ENCODE assay signal across 25 cellular contexts in the genomic region with DNA sequence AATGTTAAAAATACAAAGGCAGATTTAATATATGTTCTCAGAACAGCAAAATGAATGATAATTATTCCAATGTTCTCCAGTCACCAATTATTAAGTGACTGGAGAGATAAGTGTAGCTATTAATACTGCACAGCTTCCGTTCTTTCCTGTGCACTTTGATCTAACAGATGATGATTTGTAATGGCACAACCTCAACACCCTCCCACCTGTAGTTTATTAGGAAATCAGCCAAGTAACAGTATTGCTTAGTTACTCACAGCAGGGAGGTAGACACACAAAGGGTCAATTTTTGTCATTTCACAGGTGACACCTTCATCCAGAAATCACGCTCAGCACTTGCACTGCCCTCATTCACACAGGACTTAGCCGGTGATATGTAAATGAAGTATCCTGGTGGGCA.
DNase-seq lines count a peak whose midpoint lies in the region; ATAC-seq and TF ChIP-seq lines count a peak whose summit lies in the region.
"Had no signal": no experiment of that assay in that cellular context is flagged by ENCODE, and none has a peak within 500 bp of the region (broad histone marks: within the 10 kb centered on the region; RNA-seq: fewer than 3 reads in every experiment).

No MANE protein-coding gene starts in this region.

- H3K23ac ChIP-seq in mesendoderm (ENCODE audit: low read length): no peak overlapping the region

- no peak overlapping the region for H2BK15ac ChIP-seq in mesendoderm (replicated peaks; ENCODE audit: low read depth)

- TF ChIP-seq CTCF in neural progenitor cell (IDR thresholded peaks at IDR 0.05): no peak

- no peaks in the 10 kb centered on the region for H3K36me3 Mint-ChIP-seq in neural progenitor cell
- H3K36me3 Mint-ChIP-seq: IgD-negative memory B cell had no signal

- DNase-seq in NCI-H1417 treated with DMSO at 0.1 percent for 48 hours (lab: John Stamatoyannopoulos, UW) (peak; percentile 99), NCI-H774 (lab: John Stamatoyannopoulos, UW) (peak; percentile 35), mesendoderm (peak; percentile 23), neural progenitor cell (ENCODE audit: low spot score) (no peak), retina (no peak)
- DNase-seq: CD4-positive, alpha-beta T cell; DMS53; GOT3; HCEC 1CT; Karpas-422; NCI-H1092; NCI-H1694 treated with DMSO at 0.1 percent for 48 hours; NCI-H2107; NCI-H446 treated with DMSO at 0.1 percent for 48 hours; NCI-H526; NK-92 treated with Interleukin-12 subunit alpha and Interleukin-12 subunit beta, amount 100 ng/mL, for 24 hours; PC-9; SJCRH30 had no signal

- no peaks in the 10 kb centered on the region for H3K4me1 ChIP-seq in mesendoderm (ENCODE audit: control insufficient read depth, low read depth, low read length)
- H3K4me1 ChIP-seq in neural progenitor cell: no peaks in the 10 kb centered on the region
- H3K4me1 ChIP-seq: SJCRH30 had no signal

- TF ChIP-seq RAD21 in Ishikawa (IDR thresholded peaks at IDR 0.05; ENCODE audit: low read depth): no peak

- peak; percentile 38; the same call in 1 of the 2 replicates for TF ChIP-seq EP300 in Ishikawa (IDR thresholded peaks at IDR 0.05; ENCODE audit: borderline replicate concordance)

- H3F3A ChIP-seq in neural progenitor cell (ENCODE audit: low read depth): no peaks in the 10 kb centered on the region

- H2AFZ ChIP-seq in neural progenitor cell (replicated peaks): no peak overlapping the region
- H2AFZ ChIP-seq: PC-9 had no signal

- WGBS in mesendoderm (ENCODE audit: extremely low coverage, insufficient coverage, low lambda C conversion rate): no CpG with 5 or more reads among the region's 3 CpGs

- no peak overlapping the region for H3K9ac ChIP-seq in mesendoderm (ENCODE audit: low read length)
- H3K9ac ChIP-seq in neural progenitor cell: no peak overlapping the region
- H3K9ac ChIP-seq: BLaER1 had no signal

- H4K5ac ChIP-seq in mesendoderm (ENCODE audit: low read length): no peak overlapping the region

- H3K27ac ChIP-seq in mesendoderm (ENCODE audit: low read depth, low read length) (no peak overlapping the region), neural progenitor cell (no peak overlapping the region)
- H3K27ac ChIP-seq: BLaER1, HL-60, PC-9, SJCRH30 had no signal

- no peaks in the 10 kb centered on the region for H3K79me1 ChIP-seq in mesendoderm (ENCODE audit: low read length)

- no peak overlapping the region for H3K27ac Mint-ChIP-seq in neural progenitor cell
- H3K27ac Mint-ChIP-seq: CD4-positive, alpha-beta T cell; IgD-negative memory B cell had no signal

- H3K27me3 ChIP-seq in mesendoderm (ENCODE audit: insufficient read depth, low read length, poor library complexity): no peaks in the 10 kb centered on the region
- no peaks in the 10 kb centered on the region for H3K27me3 ChIP-seq in neural progenitor cell
- H3K27me3 ChIP-seq: BLaER1, SJCRH30 had no signal

- H3K9me3 Mint-ChIP-seq in neural progenitor cell: no peaks in the 10 kb centered on the region

- no peak overlapping the region for H3K4me2 ChIP-seq in mesendoderm (ENCODE audit: low read length)
- no peak overlapping the region for H3K4me2 ChIP-seq in neural progenitor cell
- H3K4me2 ChIP-seq: BLaER1, PC-9 had no signal

- H3K27me3 Mint-ChIP-seq in neural progenitor cell (ENCODE audit: insufficient read depth, low read depth): no peaks in the 10 kb centered on the region
- H3K27me3 Mint-ChIP-seq: CD4-positive, alpha-beta T cell; IgD-negative memory B cell had no signal

- peaks cover 14% of the 10 kb centered on the region for H3K4me1 Mint-ChIP-seq in neural progenitor cell
- H3K4me1 Mint-ChIP-seq: IgD-negative memory B cell had no signal

- H3K56ac ChIP-seq in mesendoderm (ENCODE audit: low read length): no peak overlapping the region

- no peak overlapping the region for H2AK5ac ChIP-seq in mesendoderm (ENCODE audit: low read length)

- H3K9me3 ChIP-seq in neural progenitor cell (ENCODE audit: low read depth): no peaks in the 10 kb centered on the region
- H3K9me3 ChIP-seq: BLaER1, SJCRH30 had no signal

- H2BK5ac ChIP-seq in mesendoderm (ENCODE audit: low read length): no peak overlapping the region

- H3K4me3 ChIP-seq in mesendoderm (ENCODE audit: low read length): no peak overlapping the region
- no peak overlapping the region for H3K4me3 ChIP-seq in neural progenitor cell
- H3K4me3 ChIP-seq: BLaER1, PC-9, SJCRH30 had no signal

- no peak overlapping the region for H3K4me3 Mint-ChIP-seq in neural progenitor cell
- H3K4me3 Mint-ChIP-seq: CD4-positive, alpha-beta T cell; IgD-negative memory B cell had no signal

- H2BK120ac ChIP-seq in mesendoderm (ENCODE audit: low read depth, low read length): no peak overlapping the region

- no peak for ATAC-seq in GM21381 (IDR thresholded peaks at IDR 0.05; ENCODE audit: unreplicated experiment)
- ATAC-seq: Right ventricle myocardium inferior, SK-N-SH treated with all-trans-retinoic acid at 6 μM for 48 hours had no signal

- H4K20me1 ChIP-seq in neural progenitor cell (ENCODE audit: low read depth): no peaks in the 10 kb centered on the region
- H4K20me1 ChIP-seq: BLaER1 had no signal

- H3K36me3 ChIP-seq in mesendoderm (ENCODE audit: control insufficient read depth, insufficient read depth, low read length) (no peaks in the 10 kb centered on the region), neural progenitor cell (no peaks in the 10 kb centered on the region)
- H3K36me3 ChIP-seq: BLaER1, SJCRH30 had no signal

- no peak overlapping the region for H4K8ac ChIP-seq in mesendoderm (ENCODE audit: low read depth, low read length)

- no peak overlapping the region for H3K18ac ChIP-seq in mesendoderm (ENCODE audit: low read length)

- H3K4ac ChIP-seq in mesendoderm (ENCODE audit: low read depth, low read length): no peak overlapping the region

- H3K79me2 ChIP-seq in mesendoderm (ENCODE audit: control insufficient read depth, insufficient read depth, low read length): no peaks in the 10 kb centered on the region
- no peaks in the 10 kb centered on the region for H3K79me2 ChIP-seq in neural progenitor cell (ENCODE audit: low read depth)

TF ChIP-seq in Ishikawa, 13 proteins besides CTCF, POLR2A, EP300 and RAD21:
- TF ChIP-seq FOXM1 (IDR thresholded peaks at IDR 0.05; ENCODE audit: borderline replicate concordance, low read depth): 0 out of 2 replicates have a peak, but pooled peaks have one; percentile 15
- no peak for TF ChIP-seq CREB1 (IDR thresholded peaks at IDR 0.05; ENCODE audit: low read depth)
- TF ChIP-seq NFIC (IDR thresholded peaks at IDR 0.05): peak; percentile 44; the same call in 1 of the 2 replicates

Comparison
In these comparisons a context has a peak if more than half of its experiments do, and no peak if none do; other contexts are left out.
1. DNase-seq: peak in NCI-H1417 treated with DMSO at 0.1 percent for 48 hours (single experiment), NCI-H774 (single experiment) and mesendoderm (single experiment); none in neural progenitor cell (single experiment) and retina (single experiment).